8 cellular contexts compared by ENCODE assay signal in the genomic region with DNA sequence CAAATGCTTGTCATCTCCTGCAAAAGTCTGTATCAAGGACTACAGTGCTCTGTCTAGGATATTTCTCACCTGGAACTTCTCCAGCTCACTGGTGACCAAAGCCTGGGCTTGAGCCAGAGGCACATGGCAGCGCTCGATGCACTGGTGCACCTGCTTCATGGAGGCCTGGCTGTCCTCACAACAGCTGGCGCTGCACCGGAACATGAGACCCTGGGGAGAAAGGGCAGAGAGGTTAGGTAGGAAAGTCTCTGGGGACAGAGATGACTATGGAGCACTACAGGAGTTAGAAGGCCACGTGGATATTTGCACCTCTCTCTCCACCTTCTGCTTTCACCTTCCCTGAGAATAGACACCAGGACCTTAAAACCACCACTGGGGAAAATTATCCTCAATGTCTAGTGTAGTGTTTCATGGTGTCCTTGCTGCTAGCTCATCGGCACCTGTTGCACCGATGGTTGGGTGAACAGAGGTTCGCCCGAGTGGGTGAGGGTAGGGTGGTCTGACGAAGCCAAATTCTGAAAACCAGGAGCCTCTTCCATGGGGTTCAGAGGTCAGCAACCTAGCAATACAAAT. TPM values are rescaled to one million over a fixed set of nuclear protein-coding genes. Genes with fewer than 3 reads are reported as not detected.
DNase-seq lines count a peak whose midpoint lies in the region; ATAC-seq and TF ChIP-seq lines count a peak whose summit lies in the region.

No MANE protein-coding gene starts in this region.

- H3K27me3 ChIP-seq in right atrium auricular region: no peaks in the 10 kb centered on the region
- no peaks in the 10 kb centered on the region for H3K27me3 ChIP-seq in adrenal gland
- no peaks in the 10 kb centered on the region for H3K27me3 ChIP-seq in uterus

- 44 to 58% (median 51%) methylated on average over 8 to 10 of the region's 10 CpGs for WGBS in adrenal gland, 4 donors
- WGBS in lower leg skin, 2 donors: 43 to 58% methylated on average over 10 of the region's 10 CpGs

- H3K4me1 ChIP-seq in right atrium auricular region (peaks cover 0 to 10% of the 10 kb centered on the region in 2 donors), adrenal gland (replicated peaks in 1 of 2) (peaks cover 5 to 6% of the 10 kb centered on the region in 2 donors), uterus (no peaks in the 10 kb centered on the region)

- no peak for TF ChIP-seq POLR2A in adrenal gland (IDR thresholded peaks at IDR 0.05)
- TF ChIP-seq POLR2A in lower leg skin (IDR thresholded peaks at IDR 0.05): no peak
- no peak for TF ChIP-seq POLR2A in uterus (IDR thresholded peaks at IDR 0.05)

- TF ChIP-seq CTCF in right atrium auricular region (IDR thresholded peaks at IDR 0.05) (peak in 1 of 2 donors; percentile 31), adrenal gland (IDR thresholded peaks at IDR 0.05) (no peak), lower leg skin (IDR thresholded peaks at IDR 0.05) (no peak), uterus (IDR thresholded peaks at IDR 0.05) (no peak)

- CTCF ChIA-PET in HEK293T (lab: Yijun Ruan, JAX): interaction anchor here (1.6 kb wide), 1 partner anchor 343 kb away, joined by 6 read pairs; no protein-coding TSS in a partner anchor

- peaks cover 19% of the 10 kb centered on the region for H3K36me3 ChIP-seq in right atrium auricular region
- peaks cover 0 to 34% of the 10 kb centered on the region in 2 donors for H3K36me3 ChIP-seq in adrenal gland (replicated peaks in 1 of 2)
- no peaks in the 10 kb centered on the region for H3K36me3 ChIP-seq in uterus

- POLR2A ChIA-PET in HEK293T (lab: Yijun Ruan, JAX): interaction anchor here (0.7 to 4.5 kb wide), 5 partner anchors 7 to 387 kb away, joined by 3 to 50 read pairs (median 5); a partner anchor contains a TSS

- no peak for ATAC-seq in Right ventricle myocardium inferior
- no peak for ATAC-seq in GM21717 (IDR thresholded peaks at IDR 0.05; ENCODE audit: unreplicated experiment)

- intact Hi-C loops in Right ventricle myocardium inferior (cut with DNase I) (loop anchor here (5.0 kb wide), 3 partner anchors 54 to 389 kb away; a partner anchor contains a TSS), adrenal gland (cut with DNase I) (loop anchor here in 1 of 2 donors (10.0 kb wide), 1 partner anchor 314 kb away; no protein-coding TSS in a partner anchor), lower leg skin (cut with DNase I; ENCODE audit: low total_unique reads) (loop anchor here (10.0 kb wide), 1 partner anchor 344 kb away; no protein-coding TSS in a partner anchor), uterus (cut with DNase I; ENCODE audit: low total_unique reads) (loop anchor here (5.0 kb wide), 1 partner anchor 394 kb away; no protein-coding TSS in a partner anchor)

- peak overlapping the region; percentile 85 to 86 for H3K27ac ChIP-seq in right atrium auricular region
- peak overlapping the region in 4 of 5 donors; percentile 60 to 89 (median 77) for H3K27ac ChIP-seq in adrenal gland
- H3K27ac ChIP-seq in uterus: peak overlapping the region; percentile 75 to 82

- H3K4me3 ChIP-seq in right atrium auricular region (peak overlapping the region; percentile 79 to 88), adrenal gland (peak overlapping the region in 2 of 4 donors; percentile 58 to 95), lower leg skin (ENCODE audit: low read depth, poor library complexity, severe bottlenecking) (peak overlapping the region; percentile 94), uterus (peak overlapping the region; percentile 73 to 82)

- no peak for DNase-seq in right atrium auricular region (ENCODE audit: low spot score)
- no peak for DNase-seq in Right ventricle myocardium inferior (ENCODE audit: missing footprints)
- peak in 1 of 7 donors; percentile 75 for DNase-seq in adrenal gland
- DNase-seq in lower leg skin (ENCODE audit: low spot score in 2 of 2): no peak
- no peak for DNase-seq in uterus
- no peak for DNase-seq in HEK293T (ENCODE audit: extremely low spot score)
- no peak for DNase-seq in NCI-H187 treated with DMSO at 0.1 percent for 48 hours (lab: John Stamatoyannopoulos, UW)

- H3K9me3 ChIP-seq in right atrium auricular region (no peaks in the 10 kb centered on the region), adrenal gland (replicated peaks in 1 of 3) (no peaks in the 10 kb centered on the region), uterus (no peaks in the 10 kb centered on the region)

TF ChIP-seq in HEK293T, 16 proteins besides CTCF, POLR2A, EP300 and RAD21:
- TF ChIP-seq ELF4 (IDR thresholded peaks at IDR 0.05) (no peak), NFRKB (IDR thresholded peaks at IDR 0.05) (no peak), ZNF384 (IDR thresholded peaks at IDR 0.05) (no peak), HDGF (IDR thresholded peaks at IDR 0.05; ENCODE audit: borderline replicate concordance) (no peak), TARDBP (IDR thresholded peaks at IDR 0.05) (no peak), ARNT (IDR thresholded peaks at IDR 0.05) (no peak), BHLHE40 (IDR thresholded peaks at IDR 0.05; ENCODE audit: borderline replicate concordance) (no peak), FOXA1 (IDR thresholded peaks at IDR 0.05) (no peak), FOXK2 (IDR thresholded peaks at IDR 0.05) (no peak), SUZ12 (IDR thresholded peaks at IDR 0.05) (no peak), L3MBTL2 (conservative IDR thresholded peaks at IDR 0.05) (no peak), SP1 (IDR thresholded peaks at IDR 0.05) (no peak), LEF1 (IDR thresholded peaks at IDR 0.05; ENCODE audit: borderline replicate concordance) (no peak), FOXM1 (IDR thresholded peaks at IDR 0.05; ENCODE audit: borderline replicate concordance) (no peak)
- TF ChIP-seq, protein P1, sequence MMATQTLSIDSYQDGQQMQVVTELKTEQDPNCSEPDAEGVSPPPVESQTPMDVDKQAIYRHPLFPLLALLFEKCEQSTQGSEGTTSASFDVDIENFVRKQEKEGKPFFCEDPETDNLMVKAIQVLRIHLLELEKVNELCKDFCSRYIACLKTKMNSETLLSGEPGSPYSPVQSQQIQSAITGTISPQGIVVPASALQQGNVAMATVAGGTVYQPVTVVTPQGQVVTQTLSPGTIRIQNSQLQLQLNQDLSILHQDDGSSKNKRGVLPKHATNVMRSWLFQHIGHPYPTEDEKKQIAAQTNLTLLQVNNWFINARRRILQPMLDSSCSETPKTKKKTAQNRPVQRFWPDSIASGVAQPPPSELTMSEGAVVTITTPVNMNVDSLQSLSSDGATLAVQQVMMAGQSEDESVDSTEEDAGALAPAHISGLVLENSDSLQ (IDR thresholded peaks at IDR 0.05): no peak

RNA-seq across cellular contexts. Expression of a gene that starts 1.0 kb away (rescaled TPM):
- total RNA-seq in right atrium auricular region (10 to 100 TPM; 20.3 to 21.2 TPM), Right ventricle myocardium inferior (26.0 TPM), adrenal gland (10 to 100 TPM; 12.0 to 25.7 (median 22.7) TPM), lower leg skin (10 to 100 TPM; 20.1 to 22.4 (median 21.3) TPM), uterus (10 to 100 TPM in 3 of 4 donors, 1 to 10 TPM in 1; 4.9 to 79.4 (median 24.5) TPM)
- 10 to 100 TPM; 25.7 to 39.1 (median 32.5) TPM for polyA plus RNA-seq in adrenal gland

RNA-seq across cellular contexts. Expression of a gene that starts 7.3 kb away (rescaled TPM):
- total RNA-seq in right atrium auricular region: 10 to 100 TPM; 72.9 to 97.6 TPM
- total RNA-seq in Right ventricle myocardium inferior: 159 TPM
- total RNA-seq in adrenal gland: 100 to 1,000 TPM in 5 of 8 donors, 10 to 100 TPM in 3; 70.8 to 160 (median 111) TPM
- polyA plus RNA-seq in adrenal gland: 100 to 1,000 TPM; 102 to 219 (median 209) TPM
- total RNA-seq in lower leg skin: 10 to 100 TPM; 37.7 to 60.4 (median 45.3) TPM
- 100 to 1,000 TPM in 3 of 4 donors, 10 to 100 TPM in 1; 91.3 to 276 (median 162) TPM for total RNA-seq in uterus

RNA-seq across cellular contexts. Expression of a gene that starts 42.9 kb away (rescaled TPM):
- total RNA-seq in right atrium auricular region (10 to 100 TPM; 32.7 to 63.3 TPM), Right ventricle myocardium inferior (104 TPM), adrenal gland (100 to 1,000 TPM in 2 of 8 donors, 10 to 100 TPM in 6; 50.5 to 124 (median 68.3) TPM), lower leg skin (10 to 100 TPM; 37.6 to 65.4 (median 47.6) TPM), uterus (10 to 100 TPM; 54.4 to 84.6 (median 68.4) TPM)
- polyA plus RNA-seq in adrenal gland: 10 to 100 TPM; 10.1 to 60.5 (median 11.7) TPM

RNA-seq across cellular contexts. Expression of a gene that starts 52.4 kb away (rescaled TPM):
- total RNA-seq in right atrium auricular region (10 to 100 TPM; 27.2 to 28.9 TPM), Right ventricle myocardium inferior (49.1 TPM), adrenal gland (100 to 1,000 TPM in 3 of 8 donors, 10 to 100 TPM in 5; 25.9 to 121 (median 84.4) TPM), lower leg skin (10 to 100 TPM; 37.9 to 52.7 (median 40.4) TPM), uterus (100 to 1,000 TPM in 3 of 4 donors, 10 to 100 TPM in 1; 86.8 to 514 (median 151) TPM)
- polyA plus RNA-seq in adrenal gland: 100 to 1,000 TPM in 1 of 3 donors, 10 to 100 TPM in 2; 49.9 to 136 (median 81.9) TPM
